Comparison of ENCODE assay signal across 5 cellular contexts in genomic region chr16:16205864-16206263, GRCh38. TPM values are rescaled to one million over a fixed set of nuclear protein-coding genes. Genes with fewer than 3 reads are reported as not detected.
"Had no signal": no experiment of that assay in that cellular context is flagged by ENCODE, and none has a peak within 500 bp of the region (broad histone marks: within the 10 kb centered on the region; RNA-seq: fewer than 3 reads in every experiment).

No MANE protein-coding gene starts in this region.

RNA-seq across cellular contexts. Expression of gene ABCC6, which starts 17.4 kb away (rescaled TPM):
- total RNA-seq: activated CD4-positive, alpha-beta T cell treated with anti-CD3 and anti-CD28 coated beads, Interleukin-2, amount 10 ng/mL, durations not matched to agents 7 days and 5 days; activated CD8-positive, alpha-beta T cell treated with anti-CD3 and anti-CD28 coated beads, Interleukin-2, amount 10 ng/mL, durations not matched to agents 7 days and 5 days; activated naive CD8-positive, alpha-beta T cell treated with anti-CD3 and anti-CD28 coated beads, Interleukin-2, amount 10 ng/mL, durations not matched to agents 7 days and 5 days; activated T-helper 2 cell treated with anti-CD3 and anti-CD28 coated beads, Interferon-gamma antibody, Interleukin-2, Interleukin-4, amounts not matched to agents 10 μg/mL and 5 μg/mL and 100 μg/mL, durations not matched to agents 14 hours and 24 hours and 36 hours; bronchial epithelial cell had no signal
